8 cellular contexts compared by ENCODE assay signal in genomic region chr14:35229495-35230089, GRCh38.
DNase-seq lines count a peak whose midpoint lies in the region; ATAC-seq, FAIRE-seq and TF ChIP-seq lines count a peak whose summit lies in the region.

No MANE protein-coding gene starts in this region.

- H3K36me3 Mint-ChIP-seq in activated T-helper 1 cell treated with anti-CD3 and anti-CD28 coated beads, Interleukin-12 subunit alpha, Interleukin-12 subunit beta, Interleukin-2, Interleukin-4 antibody, amounts not matched to agents 30 ng/mL and 10 ng/mL and 1 ng/mL, durations not matched to agents 14 hours and 24 hours and 36 hours (ENCODE audit: low read depth) = peaks cover 4% of the 10 kb centered on the region

- no peak overlapping the region for H3K9ac ChIP-seq in endothelial cell of umbilical vein (replicated peaks; ENCODE audit: extremely low read depth, insufficient read depth, low read length)

- no peaks in the 10 kb centered on the region for H3K9me3 ChIP-seq in A549
- no peaks in the 10 kb centered on the region for H3K9me3 ChIP-seq in endothelial cell of umbilical vein (replicated peaks; ENCODE audit: control insufficient read depth, insufficient read depth, low read length)

- dilution Hi-C loops in endothelial cell of umbilical vein (cut with MboI; ENCODE audit: extremely low pct_ligation_motif_present, low sequenced_read_pairs) = no loop called here

- no peak overlapping the region for H3K27ac Mint-ChIP-seq in activated T-helper 1 cell treated with anti-CD3 and anti-CD28 coated beads, Interleukin-12 subunit alpha, Interleukin-12 subunit beta, Interleukin-2, Interleukin-4 antibody, amounts not matched to agents 30 ng/mL and 10 ng/mL and 1 ng/mL, durations not matched to agents 14 hours and 24 hours and 36 hours

- no peak for TF ChIP-seq EP300 in A549 (IDR thresholded peaks at IDR 0.05)

- H3K4me1 Mint-ChIP-seq in activated T-helper 1 cell treated with anti-CD3 and anti-CD28 coated beads, Interleukin-12 subunit alpha, Interleukin-12 subunit beta, Interleukin-2, Interleukin-4 antibody, amounts not matched to agents 30 ng/mL and 10 ng/mL and 1 ng/mL, durations not matched to agents 14 hours and 24 hours and 36 hours (ENCODE audit: low read depth) = peaks cover 42% of the 10 kb centered on the region

- FAIRE-seq in A549 (lab: Jason Lieb, UNC) (no peak), endothelial cell of umbilical vein (lab: Jason Lieb, UNC) (no peak)

- no peaks in the 10 kb centered on the region for H3K27me3 Mint-ChIP-seq in activated T-helper 1 cell treated with anti-CD3 and anti-CD28 coated beads, Interleukin-12 subunit alpha, Interleukin-12 subunit beta, Interleukin-2, Interleukin-4 antibody, amounts not matched to agents 30 ng/mL and 10 ng/mL and 1 ng/mL, durations not matched to agents 14 hours and 24 hours and 36 hours (ENCODE audit: insufficient read depth)

- WGBS in A549 (ENCODE audit: missing lambda C conversion rate) = 74% methylated on average over 3 of the region's 3 CpGs

- ATAC-seq in A549 = peak; percentile 47 to 69; a peak in 4 of 6 replicates
- no peak for ATAC-seq in HG03025 (IDR thresholded peaks at IDR 0.05; ENCODE audit: low FRiP score, unreplicated experiment)
- no peak for ATAC-seq in GM18517 (IDR thresholded peaks at IDR 0.05; ENCODE audit: unreplicated experiment)

- CTCF ChIA-PET in A549 (lab: Yijun Ruan, JAX) (interaction anchor here (0.5 to 2.3 kb wide), 37 partner anchors 9 to 406 kb away, joined by 3 to 21 read pairs (median 4); partner anchors contain the start of gene NFKBIA), endothelial cell of umbilical vein (lab: Charles Lee) (interaction anchor here (0.5 to 2.4 kb wide), 43 partner anchors 10 to 589 kb away, joined by 3 to 48 read pairs (median 4); partner anchors contain the start of genes NFKBIA and PSMA6)

- H4K20me1 ChIP-seq in endothelial cell of umbilical vein (replicated peaks; ENCODE audit: control insufficient read depth, extremely low read depth, insufficient read depth, low read length) = no peaks in the 10 kb centered on the region

- H3K4me1 ChIP-seq in A549 = peaks cover 9% of the 10 kb centered on the region; the same call in 2 of the 3 replicates
- H3K4me1 ChIP-seq in endothelial cell of umbilical vein (ENCODE audit: control insufficient read depth, extremely low read depth, insufficient read depth, low read length) = no peaks in the 10 kb centered on the region

- H3K79me2 ChIP-seq in endothelial cell of umbilical vein (ENCODE audit: control insufficient read depth, insufficient read depth, low read length) = no peaks in the 10 kb centered on the region

- intact Hi-C loops in endothelial cell of umbilical vein (cut with micrococcal nuclease) = loop anchor here (1.0 kb wide), 1 partner anchor 178 kb away; no protein-coding TSS in a partner anchor
- intact Hi-C loops in activated T-helper 1 cell treated with anti-CD3 and anti-CD28 coated beads, Interleukin-12 subunit alpha, Interleukin-12 subunit beta, Interleukin-2, Interleukin-4 antibody, amounts not matched to agents 30 ng/mL and 10 ng/mL and 1 ng/mL, durations not matched to agents 14 hours and 24 hours and 36 hours (cut with micrococcal nuclease) = loop anchor here (1.0 to 5.0 kb wide), 5 partner anchors 23 to 458 kb away; no protein-coding TSS in a partner anchor

- H3K4me2 ChIP-seq in A549 (no peak overlapping the region), endothelial cell of umbilical vein (ENCODE audit: insufficient read depth, low read length) (no peak overlapping the region)

- TF ChIP-seq CTCF in A549 (IDR thresholded peaks at IDR 0.05) (peak; percentile 51), GM12864 (IDR thresholded peaks at IDR 0.05; ENCODE audit: low read depth, low read length, missing control alignments) (peak; percentile 28), endothelial cell of umbilical vein (IDR thresholded peaks at IDR 0.05; ENCODE audit: extremely low read depth in 1 of 2, insufficient read depth in 1 of 2, low read depth in 1 of 2, low read length in 2 of 2) (peak; percentile 9 to 10)

- H3K9me3 Mint-ChIP-seq in activated T-helper 1 cell treated with anti-CD3 and anti-CD28 coated beads, Interleukin-12 subunit alpha, Interleukin-12 subunit beta, Interleukin-2, Interleukin-4 antibody, amounts not matched to agents 30 ng/mL and 10 ng/mL and 1 ng/mL, durations not matched to agents 14 hours and 24 hours and 36 hours = no peaks in the 10 kb centered on the region

- no peaks in the 10 kb centered on the region for H3K27me3 ChIP-seq in endothelial cell of umbilical vein (ENCODE audit: control insufficient read depth in 2 of 2, insufficient read depth in 2 of 2, low read length in 2 of 2)

- no peak overlapping the region for H3K4me3 Mint-ChIP-seq in activated T-helper 1 cell treated with anti-CD3 and anti-CD28 coated beads, Interleukin-12 subunit alpha, Interleukin-12 subunit beta, Interleukin-2, Interleukin-4 antibody, amounts not matched to agents 30 ng/mL and 10 ng/mL and 1 ng/mL, durations not matched to agents 14 hours and 24 hours and 36 hours

- no peaks in the 10 kb centered on the region for H3K36me3 ChIP-seq in endothelial cell of umbilical vein (ENCODE audit: control insufficient read depth in 2 of 2, extremely low read depth in 1 of 2, insufficient read depth in 2 of 2, low read length in 2 of 2)

- no peak overlapping the region for H3K4me3 ChIP-seq in A549
- H3K4me3 ChIP-seq in GM12864 (ENCODE audit: low read depth, low read length) = no peak overlapping the region
- H3K4me3 ChIP-seq in endothelial cell of umbilical vein (replicated peaks in 1 of 3; ENCODE audit: insufficient read depth in 1 of 3, low read depth in 1 of 3, low read length in 3 of 3) = no peak overlapping the region

- H3K27ac ChIP-seq in A549 = no peak overlapping the region; a peak in 1 of 6 replicates
- H3K27ac ChIP-seq in endothelial cell of umbilical vein (ENCODE audit: insufficient read depth, low read depth, low read length) = no peak overlapping the region

- POLR2A ChIA-PET in A549 (lab: Yijun Ruan, JAX) = interaction anchor here (0.6 to 1.8 kb wide), 3 partner anchors 63 to 175 kb away, joined by 3 to 10 read pairs (median 4); partner anchors contain the start of genes NFKBIA and PSMA6
- POLR2A ChIA-PET in endothelial cell of umbilical vein (lab: Charles Lee) = interaction anchor here (0.7 to 1.0 kb wide), 2 partner anchors 15 to 175 kb away, joined by 3 read pairs; partner anchors contain the start of gene NFKBIA

- BruUV-seq in endothelial cell of umbilical vein (replicated peaks; lab: Mats Ljungman, UMichigan) = no TSS peak

- DNase-seq in A549 (ENCODE audit: low read depth in 1 of 2, low spot score in 1 of 2) (peak in 1 of 2 experiments; percentile 50), GM12864 (ENCODE audit: low read depth) (no peak), NCI-H748 (lab: John Stamatoyannopoulos, UW; ENCODE audit: unreplicated experiment) (peak; percentile 72), endothelial cell of umbilical vein (ENCODE audit: low read depth, low spot score) (peak; percentile 41), anterior cingulate cortex (lab: John Stamatoyannopoulos, UW) (no peak)
- no peak for DNase-seq in activated T-helper 1 cell treated with anti-CD3 and anti-CD28 coated beads, Interleukin-12 subunit alpha, Interleukin-12 subunit beta, Interleukin-2, Interleukin-4 antibody, amounts not matched to agents 30 ng/mL and 10 ng/mL and 1 ng/mL, durations not matched to agents 14 hours and 24 hours and 36 hours (ENCODE audit: low spot score)

- peak; percentile 64 to 66 for TF ChIP-seq RAD21 in A549 (conservative IDR thresholded peaks at IDR 0.05 in 1 of 2, IDR thresholded peaks at IDR 0.05 in 1 of 2)

- TF ChIP-seq POLR2A in A549 (IDR thresholded peaks at IDR 0.05; ENCODE audit: low read length) = no peak
- no peak for TF ChIP-seq POLR2A in endothelial cell of umbilical vein (IDR thresholded peaks at IDR 0.05; ENCODE audit: low read depth, low read length)

- no peaks in the 10 kb centered on the region for H3K9me1 ChIP-seq in endothelial cell of umbilical vein (replicated peaks; ENCODE audit: control insufficient read depth, extremely low read depth, insufficient read depth, low read length)

- H2AFZ ChIP-seq in endothelial cell of umbilical vein (ENCODE audit: low read depth, low read length) = no peak overlapping the region

TF ChIP-seq in A549, 52 proteins besides CTCF, POLR2A, EP300 and RAD21:
- TF ChIP-seq ZSCAN20 (CRISPR knock-in tag; IDR thresholded peaks at IDR 0.05) (no peak), HEYL (CRISPR knock-in tag; IDR thresholded peaks at IDR 0.05) (no peak), KDM5A (IDR thresholded peaks at IDR 0.05) (no peak), HOXB5 (CRISPR knock-in tag; IDR thresholded peaks at IDR 0.05) (no peak), GATA3 (IDR thresholded peaks at IDR 0.05; ENCODE audit: borderline replicate concordance) (no peak), SMC3 (IDR thresholded peaks at IDR 0.05) (peak; percentile 64; the same call in 2 of the 3 replicates), POLR2AphosphoS2 (conservative IDR thresholded peaks at IDR 0.05; ENCODE audit: low read length) (no peak)

TF ChIP-seq in endothelial cell of umbilical vein, 7 proteins besides CTCF, POLR2A, EP300 and RAD21:
- TF ChIP-seq EZH2 (IDR thresholded peaks at IDR 0.05; ENCODE audit: borderline replicate concordance, low read depth, low read length, severe bottlenecking) = no peak
- no peak for TF ChIP-seq POLR2AphosphoS5 (IDR thresholded peaks at IDR 0.05; ENCODE audit: insufficient read depth, low read depth, low read length)
- no peak for TF ChIP-seq GATA2 (IDR thresholded peaks at IDR 0.05; ENCODE audit: insufficient read depth, insufficient read length, low read depth, low read length)
- no peak for TF ChIP-seq FOS (IDR thresholded peaks at IDR 0.05; ENCODE audit: borderline replicate concordance, insufficient read depth, low read length)
- TF ChIP-seq MAX (IDR thresholded peaks at IDR 0.05; ENCODE audit: insufficient read depth, insufficient read length) = no peak
- TF ChIP-seq MYC (IDR thresholded peaks at IDR 0.05; ENCODE audit: low read depth, low read length) = no peak
- TF ChIP-seq JUN (IDR thresholded peaks at IDR 0.05; ENCODE audit: borderline replicate concordance, insufficient read depth, insufficient read length, low read depth) = no peak

Comparison
In these comparisons a context has a peak if more than half of its experiments do, and no peak if none do; other contexts are left out.
1. ATAC-seq: peak in A549 (2 of 2); none in HG03025 (single experiment) and GM18517 (single experiment).
2. DNase-seq: peak in NCI-H748 (single experiment) and endothelial cell of umbilical vein (single experiment); none in GM12864 (single experiment), anterior cingulate cortex (0 of 58) and activated T-helper 1 cell treated with anti-CD3 and anti-CD28 coated beads, Interleukin-12 subunit alpha, Interleukin-12 subunit beta, Interleukin-2, Interleukin-4 antibody, amounts not matched to agents 30 ng/mL and 10 ng/mL and 1 ng/mL, durations not matched to agents 14 hours and 24 hours and 36 hours (single experiment).
3. Peak in every context shown above with its lines, with median percentiles within 50 percentile points of each other: CTCF ChIP-seq.